ENCODE assay signal across 10 cellular contexts in genomic region chr15:40768492-40769309, GRCh38. TPM values are rescaled to one million over a fixed set of nuclear protein-coding genes. Genes with fewer than 3 reads are reported as not detected.
DNase-seq lines count a peak whose midpoint lies in the region; ATAC-seq and TF ChIP-seq lines count a peak whose summit lies in the region.
"Had no signal": no experiment of that assay in that cellular context is flagged by ENCODE, and none has a peak within 500 bp of the region (broad histone marks: within the 10 kb centered on the region; RNA-seq: fewer than 3 reads in every experiment).

No MANE protein-coding gene starts in this region.

- H3K4me3 ChIP-seq in OCI-LY7 (ENCODE audit: low read depth, low read length, poor library complexity, severe bottlenecking) (peak overlapping the region; percentile 61), subcutaneous abdominal adipose tissue (ENCODE audit: low read depth in 1 of 5, low read length in 5 of 5) (no peak overlapping the region)

- intact Hi-C loops in OCI-LY7 (cut with micrococcal nuclease; ENCODE audit: unreplicated experiment): loop anchor here (1.0 to 5.0 kb wide), 6 partner anchors 13 to 176 kb away; partner anchors contain the start of genes DNAJC17, KNL1, RAD51 and RMDN3

- H3K36me3 ChIP-seq in OCI-LY7 (ENCODE audit: insufficient read depth, low read length): peaks cover 47% of the 10 kb centered on the region; the same call in 1 of the 2 replicates
- H3K36me3 ChIP-seq in subcutaneous abdominal adipose tissue (ENCODE audit: control insufficient read depth in 5 of 5, insufficient read depth in 5 of 5, low read length in 5 of 5): peaks cover 0 to 39% (median 20%) of the 10 kb centered on the region in 5 donors

- POLR2A ChIA-PET in activated CD4-positive, alpha-beta T cell treated with anti-CD3 and anti-CD28 coated beads, Interleukin-2, amount 10 ng/mL, durations not matched to agents 7 days and 5 days (lab: Charles Lee): no interaction called here
- POLR2A ChIA-PET in OCI-LY7 (lab: Charles Lee): interaction anchor here (0.9 to 3.3 kb wide), 9 partner anchors 12 to 200 kb away, joined by 3 to 15 read pairs (median 4); partner anchors contain the start of genes DNAJC17, RPUSD2 and ZFYVE19

- H4K20me1 ChIP-seq in OCI-LY7 (ENCODE audit: insufficient read depth, low read length): no peaks in the 10 kb centered on the region

- H3K4me1 Mint-ChIP-seq in activated CD4-positive, alpha-beta T cell treated with anti-CD3 and anti-CD28 coated beads, Interleukin-2, amount 10 ng/mL, durations not matched to agents 7 days and 5 days: peaks cover 46% of the 10 kb centered on the region

- no peaks in the 10 kb centered on the region for H3K27me3 Mint-ChIP-seq in activated CD4-positive, alpha-beta T cell treated with anti-CD3 and anti-CD28 coated beads, Interleukin-2, amount 10 ng/mL, durations not matched to agents 7 days and 5 days

- no peak for TF ChIP-seq POLR2A in erythroblast (IDR thresholded peaks at IDR 0.05; ENCODE audit: low read length)

- H3K9me2 ChIP-seq in OCI-LY7 (ENCODE audit: insufficient read depth, low read length): no peaks in the 10 kb centered on the region

- H3K9ac ChIP-seq in subcutaneous abdominal adipose tissue (ENCODE audit: low read length in 5 of 5): peak overlapping the region in 2 of 5 donors; percentile 22 to 47

- no peaks in the 10 kb centered on the region for H3K27me3 ChIP-seq in subcutaneous abdominal adipose tissue (ENCODE audit: control insufficient read depth in 5 of 5, insufficient read depth in 4 of 5, low read length in 5 of 5)

- peak overlapping the region; percentile 26; the same call in 1 of the 2 replicates for H2AFZ ChIP-seq in OCI-LY7 (ENCODE audit: low read length)

- no peaks in the 10 kb centered on the region for H3K9me3 Mint-ChIP-seq in activated CD4-positive, alpha-beta T cell treated with anti-CD3 and anti-CD28 coated beads, Interleukin-2, amount 10 ng/mL, durations not matched to agents 7 days and 5 days

- H3K4me1 ChIP-seq in OCI-LY7 (ENCODE audit: insufficient read depth, low read length, poor library complexity, severe bottlenecking) (peaks cover 59% of the 10 kb centered on the region), subcutaneous abdominal adipose tissue (ENCODE audit: control insufficient read depth in 5 of 5, insufficient read depth in 5 of 5, low read length in 5 of 5) (peaks cover 11 to 87% (median 82%) of the 10 kb centered on the region in 5 donors)

- BruUV-seq in OCI-LY7 (replicated peaks; lab: Mats Ljungman, UMichigan): no TSS peak

- peak overlapping the region; percentile 97 for H3K27ac ChIP-seq in OCI-LY7 (ENCODE audit: low read depth, low read length, poor library complexity, severe bottlenecking)
- peak overlapping the region; percentile 64 for H3K27ac ChIP-seq in subcutaneous abdominal adipose tissue (ENCODE audit: low read depth, low read length)

- H3K4me3 Mint-ChIP-seq in activated CD4-positive, alpha-beta T cell treated with anti-CD3 and anti-CD28 coated beads, Interleukin-2, amount 10 ng/mL, durations not matched to agents 7 days and 5 days: no peak overlapping the region

- DNase-seq in activated CD4-positive, alpha-beta T cell treated with anti-CD3 and anti-CD28 coated beads, Interleukin-2, amount 10 ng/mL, durations not matched to agents 7 days and 5 days: no peak
- no peak for DNase-seq in activated CD4-positive, alpha-beta T cell treated with anti-CD3 and anti-CD28 coated beads for 1 hour
- DNase-seq in OCI-LY7 (ENCODE audit: low spot score) (peak; percentile 45), erythroblast (lab: John Stamatoyannopoulos, UW) (peak; percentile 51 to 56), NCI-H2107 treated with DMSO at 0.1 percent for 48 hours (lab: John Stamatoyannopoulos, UW; ENCODE audit: unreplicated experiment) (no peak)
- DNase-seq: left cardiac atrium, NCI-H510A had no signal

- CTCF ChIA-PET in activated CD4-positive, alpha-beta T cell treated with anti-CD3 and anti-CD28 coated beads, Interleukin-2, amount 10 ng/mL, durations not matched to agents 7 days and 5 days (lab: Charles Lee): interaction anchor here (1.4 to 2.8 kb wide), 6 partner anchors 13 to 126 kb away, joined by 3 to 13 read pairs (median 8); partner anchors contain the start of gene VPS18
- CTCF ChIA-PET in OCI-LY7 (lab: Charles Lee; ENCODE audit: unreplicated experiment): interaction anchor here (0.5 to 1.8 kb wide), 5 partner anchors 12 to 123 kb away, joined by 3 to 5 read pairs (median 3); no protein-coding TSS in a partner anchor

- peak overlapping the region; percentile 80 for H3K4me2 ChIP-seq in OCI-LY7 (ENCODE audit: low read length)

- peaks cover 20% of the 10 kb centered on the region for H3K36me3 Mint-ChIP-seq in activated CD4-positive, alpha-beta T cell treated with anti-CD3 and anti-CD28 coated beads, Interleukin-2, amount 10 ng/mL, durations not matched to agents 7 days and 5 days (ENCODE audit: low read depth)

- H3K79me2 ChIP-seq in OCI-LY7 (ENCODE audit: insufficient read depth, low read depth, low read length): peaks cover 4% of the 10 kb centered on the region; the same call in 1 of the 2 replicates

- no peak for ATAC-seq in GM21528 (IDR thresholded peaks at IDR 0.05; ENCODE audit: low FRiP score, unreplicated experiment)
- ATAC-seq in GM18870 (IDR thresholded peaks at IDR 0.05; ENCODE audit: unreplicated experiment): no peak

- peak; percentile 62 for TF ChIP-seq CTCF in OCI-LY7 (conservative IDR thresholded peaks at IDR 0.05; ENCODE audit: low read length)

- H3K27ac Mint-ChIP-seq in activated CD4-positive, alpha-beta T cell treated with anti-CD3 and anti-CD28 coated beads, Interleukin-2, amount 10 ng/mL, durations not matched to agents 7 days and 5 days: peak overlapping the region; percentile 90

- H3K9me3 ChIP-seq in OCI-LY7 (ENCODE audit: low read length) (no peaks in the 10 kb centered on the region), subcutaneous abdominal adipose tissue (ENCODE audit: control insufficient read depth in 5 of 5, low read length in 5 of 5) (no peaks in the 10 kb centered on the region)

RNA-seq across cellular contexts. Expression of gene C15orf62, which starts 1.1 kb away (rescaled TPM):
- total RNA-seq in activated CD4-positive, alpha-beta T cell treated with anti-CD3 and anti-CD28 coated beads, Interleukin-2, amount 10 ng/mL, durations not matched to agents 7 days and 5 days: 1 to 10 TPM; 1.0 to 1.3 TPM
- total RNA-seq in OCI-LY7 (2014; rRNA removed; shearing (Covaris generic)): 4.0 and 4.7 TPM in 2 replicates
- total RNA-seq in OCI-LY7 (2022): 2.4 and 2.7 TPM in 2 replicates

RNA-seq across cellular contexts. Expression of gene GCHFR, which starts 4.8 kb away (rescaled TPM):
- total RNA-seq in activated CD4-positive, alpha-beta T cell treated with anti-CD3 and anti-CD28 coated beads, Interleukin-2, amount 10 ng/mL, durations not matched to agents 7 days and 5 days: 10 to 100 TPM; 33.9 to 35.5 TPM
- 97.4 and 113 TPM in 2 replicates for total RNA-seq in OCI-LY7 (2014; rRNA removed; shearing (Covaris generic))
- 66.0 and 75.7 TPM in 2 replicates for total RNA-seq in OCI-LY7 (2022)

RNA-seq across cellular contexts. Expression of gene RMDN3, which starts 13.6 kb away (rescaled TPM):
- 10 to 100 TPM; 26.0 to 32.6 TPM for total RNA-seq in activated CD4-positive, alpha-beta T cell treated with anti-CD3 and anti-CD28 coated beads, Interleukin-2, amount 10 ng/mL, durations not matched to agents 7 days and 5 days
- 10.7 and 14.9 TPM in 2 replicates for total RNA-seq in OCI-LY7 (2014; rRNA removed; shearing (Covaris generic))
- total RNA-seq in OCI-LY7 (2022): 21.5 and 23.7 TPM in 2 replicates

RNA-seq across cellular contexts. Expression of gene ZFYVE19, which starts 38.2 kb away (rescaled TPM):
- 10 to 100 TPM; 31.1 to 32.2 TPM for total RNA-seq in activated CD4-positive, alpha-beta T cell treated with anti-CD3 and anti-CD28 coated beads, Interleukin-2, amount 10 ng/mL, durations not matched to agents 7 days and 5 days
- total RNA-seq in OCI-LY7 (2014; rRNA removed; shearing (Covaris generic)): 24.3 and 29.3 TPM in 2 replicates
- 18.8 and 22.8 TPM in 2 replicates for total RNA-seq in OCI-LY7 (2022)

RNA-seq across cellular contexts. Expression of gene DNAJC17, which starts 38.6 kb away (rescaled TPM):
- total RNA-seq in activated CD4-positive, alpha-beta T cell treated with anti-CD3 and anti-CD28 coated beads, Interleukin-2, amount 10 ng/mL, durations not matched to agents 7 days and 5 days: 10 to 100 TPM; 42.2 to 44.3 TPM
- total RNA-seq in OCI-LY7 (2014; rRNA removed; shearing (Covaris generic)): 24.2 and 39.2 TPM in 2 replicates
- 38.8 and 39.9 TPM in 2 replicates for total RNA-seq in OCI-LY7 (2022)

Comparison
In these comparisons a context has a peak if more than half of its experiments do, and no peak if none do; other contexts are left out.
1. DNase-seq: peak in OCI-LY7 (single experiment) and erythroblast (2 of 2); none in activated CD4-positive, alpha-beta T cell treated with anti-CD3 and anti-CD28 coated beads, Interleukin-2, amount 10 ng/mL, durations not matched to agents 7 days and 5 days (single experiment), activated CD4-positive, alpha-beta T cell treated with anti-CD3 and anti-CD28 coated beads for 1 hour (single experiment) and NCI-H2107 treated with DMSO at 0.1 percent for 48 hours (single experiment).